In the genomic region with DNA sequence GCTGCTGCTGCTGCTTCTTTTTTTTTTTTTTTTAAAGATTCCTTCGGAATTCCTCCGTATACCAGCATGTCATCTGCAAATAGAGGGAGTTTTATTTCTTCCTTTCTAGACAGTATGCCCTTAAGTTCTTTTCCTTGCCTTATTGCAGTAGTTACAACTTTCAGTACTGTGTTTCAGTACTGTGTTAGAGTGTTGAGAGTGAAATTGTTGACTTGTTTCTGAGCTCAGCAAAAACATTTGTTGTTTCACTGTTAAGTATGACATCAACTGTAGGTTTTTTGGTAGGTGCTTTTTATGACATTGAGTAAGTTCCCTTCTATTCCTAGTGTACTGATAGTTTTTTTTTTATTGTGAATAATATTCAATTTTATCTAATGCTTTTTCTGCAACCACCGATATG, we compare ENCODE assay signal across 1 cellular context.
TF ChIP-seq lines count a peak whose summit lies in the region.

No MANE protein-coding gene starts in this region.

TF ChIP-seq in GM12878, 131 proteins besides CTCF, POLR2A, EP300 and RAD21 (continued from another document):
- TF ChIP-seq, protein P1, sequence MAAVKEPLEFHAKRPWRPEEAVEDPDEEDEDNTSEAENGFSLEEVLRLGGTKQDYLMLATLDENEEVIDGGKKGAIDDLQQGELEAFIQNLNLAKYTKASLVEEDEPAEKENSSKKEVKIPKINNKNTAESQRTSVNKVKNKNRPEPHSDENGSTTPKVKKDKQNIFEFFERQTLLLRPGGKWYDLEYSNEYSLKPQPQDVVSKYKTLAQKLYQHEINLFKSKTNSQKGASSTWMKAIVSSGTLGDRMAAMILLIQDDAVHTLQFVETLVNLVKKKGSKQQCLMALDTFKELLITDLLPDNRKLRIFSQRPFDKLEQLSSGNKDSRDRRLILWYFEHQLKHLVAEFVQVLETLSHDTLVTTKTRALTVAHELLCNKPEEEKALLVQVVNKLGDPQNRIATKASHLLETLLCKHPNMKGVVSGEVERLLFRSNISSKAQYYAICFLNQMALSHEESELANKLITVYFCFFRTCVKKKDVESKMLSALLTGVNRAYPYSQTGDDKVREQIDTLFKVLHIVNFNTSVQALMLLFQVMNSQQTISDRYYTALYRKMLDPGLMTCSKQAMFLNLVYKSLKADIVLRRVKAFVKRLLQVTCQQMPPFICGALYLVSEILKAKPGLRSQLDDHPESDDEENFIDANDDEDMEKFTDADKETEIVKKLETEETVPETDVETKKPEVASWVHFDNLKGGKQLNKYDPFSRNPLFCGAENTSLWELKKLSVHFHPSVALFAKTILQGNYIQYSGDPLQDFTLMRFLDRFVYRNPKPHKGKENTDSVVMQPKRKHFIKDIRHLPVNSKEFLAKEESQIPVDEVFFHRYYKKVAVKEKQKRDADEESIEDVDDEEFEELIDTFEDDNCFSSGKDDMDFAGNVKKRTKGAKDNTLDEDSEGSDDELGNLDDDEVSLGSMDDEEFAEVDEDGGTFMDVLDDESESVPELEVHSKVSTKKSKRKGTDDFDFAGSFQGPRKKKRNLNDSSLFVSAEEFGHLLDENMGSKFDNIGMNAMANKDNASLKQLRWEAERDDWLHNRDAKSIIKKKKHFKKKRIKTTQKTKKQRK (IDR thresholded peaks at IDR 0.05; ENCODE audit: low read depth, low read length): no peak
- TF ChIP-seq, protein P2, sequence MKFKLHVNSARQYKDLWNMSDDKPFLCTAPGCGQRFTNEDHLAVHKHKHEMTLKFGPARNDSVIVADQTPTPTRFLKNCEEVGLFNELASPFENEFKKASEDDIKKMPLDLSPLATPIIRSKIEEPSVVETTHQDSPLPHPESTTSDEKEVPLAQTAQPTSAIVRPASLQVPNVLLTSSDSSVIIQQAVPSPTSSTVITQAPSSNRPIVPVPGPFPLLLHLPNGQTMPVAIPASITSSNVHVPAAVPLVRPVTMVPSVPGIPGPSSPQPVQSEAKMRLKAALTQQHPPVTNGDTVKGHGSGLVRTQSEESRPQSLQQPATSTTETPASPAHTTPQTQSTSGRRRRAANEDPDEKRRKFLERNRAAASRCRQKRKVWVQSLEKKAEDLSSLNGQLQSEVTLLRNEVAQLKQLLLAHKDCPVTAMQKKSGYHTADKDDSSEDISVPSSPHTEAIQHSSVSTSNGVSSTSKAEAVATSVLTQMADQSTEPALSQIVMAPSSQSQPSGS (IDR thresholded peaks at IDR 0.05; ENCODE audit: low read length): no peak
- no peak for TF ChIP-seq CBX3 (IDR thresholded peaks at IDR 0.05; ENCODE audit: borderline replicate concordance, low read depth)
- no peak for TF ChIP-seq MEF2A (IDR thresholded peaks at IDR 0.05; ENCODE audit: insufficient read depth, low read depth, low read length)
- no peak for TF ChIP-seq POLR2AphosphoS2 (IDR thresholded peaks at IDR 0.05; ENCODE audit: low read depth, low read length)
- TF ChIP-seq, protein P3, sequence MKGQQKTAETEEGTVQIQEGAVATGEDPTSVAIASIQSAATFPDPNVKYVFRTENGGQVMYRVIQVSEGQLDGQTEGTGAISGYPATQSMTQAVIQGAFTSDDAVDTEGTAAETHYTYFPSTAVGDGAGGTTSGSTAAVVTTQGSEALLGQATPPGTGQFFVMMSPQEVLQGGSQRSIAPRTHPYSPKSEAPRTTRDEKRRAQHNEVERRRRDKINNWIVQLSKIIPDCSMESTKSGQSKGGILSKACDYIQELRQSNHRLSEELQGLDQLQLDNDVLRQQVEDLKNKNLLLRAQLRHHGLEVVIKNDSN (IDR thresholded peaks at IDR 0.05; ENCODE audit: borderline replicate concordance, extremely low read length, insufficient read depth, low read depth, low read length): no peak
